In the genomic region with DNA sequence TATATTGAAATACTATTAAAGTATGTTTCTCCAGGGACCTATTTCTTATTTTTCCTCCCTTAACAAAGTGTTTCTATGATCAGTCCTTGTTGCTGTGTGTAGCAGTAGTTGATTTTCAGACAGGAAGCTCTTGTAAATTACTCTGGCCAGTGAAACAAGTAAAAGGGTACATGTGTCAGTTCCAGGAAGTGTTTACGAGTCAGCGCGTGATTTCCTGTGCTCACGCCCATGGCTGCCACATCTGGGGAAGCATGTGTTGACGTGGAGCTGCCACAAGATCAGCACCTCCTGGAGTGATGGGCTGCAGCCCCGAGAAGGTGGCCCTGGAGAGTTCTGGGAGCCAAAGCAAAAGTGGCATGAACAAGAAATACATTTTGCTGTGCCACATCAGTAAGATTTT, we compare ENCODE assay signal across 8 cellular contexts. TPM values are rescaled to one million over a fixed set of nuclear protein-coding genes. Genes with fewer than 3 reads are reported as not detected.
DNase-seq lines count a peak whose midpoint lies in the region; ATAC-seq, FAIRE-seq and TF ChIP-seq lines count a peak whose summit lies in the region.

No MANE protein-coding gene starts in this region.

- no peaks in the 10 kb centered on the region for H3K27me3 Mint-ChIP-seq in activated T-cell treated with anti-CD3 and anti-CD28 coated beads, Interleukin-2, amount 50 U/mL, for 72 hours (ENCODE audit: low read depth)

- H3K27ac ChIP-seq in keratinocyte (ENCODE audit: control insufficient read depth, insufficient read depth, low read length): no peak overlapping the region

- H3K4me3 ChIP-seq in keratinocyte (ENCODE audit: control insufficient read depth in 2 of 3, extremely low read depth in 1 of 3, insufficient read depth in 2 of 3, low read depth in 1 of 3, low read length in 3 of 3): no peak overlapping the region

- dilution Hi-C loops in keratinocyte (cut with MboI; ENCODE audit: extremely low pct_ligation_motif_present, low sequenced_read_pairs): no loop called here

- H4K20me1 ChIP-seq in keratinocyte (ENCODE audit: control insufficient read depth, extremely low read depth, insufficient read depth, low read length): no peaks in the 10 kb centered on the region

- no peaks in the 10 kb centered on the region for H3K4me1 ChIP-seq in keratinocyte (ENCODE audit: control insufficient read depth, extremely low read depth, insufficient read depth, low read length)

- H3K4me1 Mint-ChIP-seq in activated T-cell treated with anti-CD3 and anti-CD28 coated beads, Interleukin-2, amount 50 U/mL, for 72 hours (ENCODE audit: low read depth): peaks cover 36% of the 10 kb centered on the region

- H3K27ac Mint-ChIP-seq in activated T-cell treated with anti-CD3 and anti-CD28 coated beads, Interleukin-2, amount 50 U/mL, for 72 hours: peak overlapping the region; percentile 68

- no peaks in the 10 kb centered on the region for H3K27me3 ChIP-seq in keratinocyte (ENCODE audit: control insufficient read depth, extremely low read depth, insufficient read depth, low read length)

- H3K36me3 ChIP-seq in keratinocyte (ENCODE audit: control insufficient read depth in 2 of 2, extremely low read depth in 1 of 2, insufficient read depth in 2 of 2, low read length in 2 of 2): no peaks in the 10 kb centered on the region

- no peak overlapping the region for H3K4me2 ChIP-seq in keratinocyte (ENCODE audit: control insufficient read depth, extremely low read depth, insufficient read depth, low read depth, low read length)

- no peaks in the 10 kb centered on the region for H3K79me2 ChIP-seq in keratinocyte (ENCODE audit: control insufficient read depth, insufficient read depth, low read length)

- H3K9me3 Mint-ChIP-seq in activated T-cell treated with anti-CD3 and anti-CD28 coated beads, Interleukin-2, amount 50 U/mL, for 72 hours: peaks cover 0 to 3% of the 10 kb centered on the region in 2 donors

- peak; percentile 67 for DNase-seq in MV-4-11 (lab: John Stamatoyannopoulos, UW)
- peak; percentile 74 to 77 for DNase-seq in activated T-cell treated with anti-CD3 and anti-CD28 coated beads, Interleukin-2, amount 50 U/mL, for 72 hours
- no peak for DNase-seq in keratinocyte (ENCODE audit: low read depth, low spot score)
- peak; percentile 32 to 53 for DNase-seq in stimulated activated CD8-positive, alpha-beta memory T cell treated with anti-CD3 and anti-CD28 coated beads, Interleukin-2, amount 100 ng/mL, for 48 hours (ENCODE audit: low read depth in 2 of 2)
- DNase-seq in 8988T: no peak
- DNase-seq in GM12892 (ENCODE audit: insufficient read length): no peak

- H3K9ac ChIP-seq in keratinocyte (ENCODE audit: control insufficient read depth, extremely low read depth, insufficient read depth, low read length): no peak overlapping the region

- no peak for TF ChIP-seq POLR2A in GM12892 (IDR thresholded peaks at IDR 0.05; ENCODE audit: low read depth, low read length)

- TF ChIP-seq CTCF in keratinocyte (optimal IDR thresholded peaks at IDR 0.05 in 1 of 3, IDR thresholded peaks at IDR 0.05 in 1 of 3, conservative IDR thresholded peaks at IDR 0.05 in 1 of 3; ENCODE audit: extremely low read depth in 1 of 3, insufficient read depth in 2 of 3, low read length in 3 of 3): no peak

- peak overlapping the region; percentile 57 to 79 for H3K4me3 Mint-ChIP-seq in activated T-cell treated with anti-CD3 and anti-CD28 coated beads, Interleukin-2, amount 50 U/mL, for 72 hours

- FAIRE-seq in keratinocyte (lab: Jason Lieb, UNC) (no peak), GM12892 (lab: Jason Lieb, UNC) (no peak)

- H3K9me1 ChIP-seq in keratinocyte (ENCODE audit: control insufficient read depth, extremely low read depth, insufficient read depth, low read length): no peaks in the 10 kb centered on the region

- no peaks in the 10 kb centered on the region for H3K9me3 ChIP-seq in keratinocyte (ENCODE audit: control insufficient read depth, low read depth, low read length)

- ATAC-seq in GM18861 (IDR thresholded peaks at IDR 0.05; ENCODE audit: unreplicated experiment) (peak; percentile 81), HG03378 (IDR thresholded peaks at IDR 0.05; ENCODE audit: unreplicated experiment) (no peak)
- ATAC-seq in activated T-cell treated with anti-CD3 and anti-CD28 coated beads, Interleukin-2, amount 50 U/mL, for 72 hours (replicated peaks in 1 of 2): peak; percentile 97 to 98

- H3K36me3 Mint-ChIP-seq in activated T-cell treated with anti-CD3 and anti-CD28 coated beads, Interleukin-2, amount 50 U/mL, for 72 hours (ENCODE audit: insufficient read depth in 2 of 2): peaks cover 2 to 5% of the 10 kb centered on the region in 2 donors

- peak overlapping the region; percentile 59 for H2AFZ ChIP-seq in keratinocyte (ENCODE audit: control insufficient read depth, low read length)

RNA-seq across cellular contexts. Expression of gene GGTLC1, which starts 38.6 kb away (rescaled TPM):
- total RNA-seq in activated T-cell treated with anti-CD3 and anti-CD28 coated beads, Interleukin-2, amount 50 U/mL, for 72 hours: not detected
- polyA plus RNA-seq in keratinocyte: not detected in 3 replicates
- polyA plus RNA-seq in keratinocyte (2011; ENCODE audit: low read depth): not detected
- not detected in 2 replicates for polyA plus RNA-seq in keratinocyte (2011; cell fraction: cytosol; rRNA removed)
- polyA plus RNA-seq in keratinocyte (2011; cell fraction: nucleus; rRNA removed): not detected in 2 replicates
- polyA plus RNA-seq in keratinocyte (2012; ENCODE audit: low replicate concordance): not detected in 2 replicates
- not detected in 3 replicates for polyA minus RNA-seq in keratinocyte
- not detected for polyA minus RNA-seq in keratinocyte (2011; cell fraction: cytosol; rRNA and poly(A)+ RNA removed)
- polyA minus RNA-seq in keratinocyte (2011; cell fraction: nucleus; rRNA and poly(A)+ RNA removed): not detected in 2 replicates
- not detected for polyA plus RNA-seq in GM12892 (2012; ENCODE audit: missing spikeins)

Comparison
In these comparisons a context has a peak if more than half of its experiments do, and no peak if none do; other contexts are left out.
1. DNase-seq: peak in MV-4-11 (single experiment), activated T-cell treated with anti-CD3 and anti-CD28 coated beads, Interleukin-2, amount 50 U/mL, for 72 hours (2 of 2) and stimulated activated CD8-positive, alpha-beta memory T cell treated with anti-CD3 and anti-CD28 coated beads, Interleukin-2, amount 100 ng/mL, for 48 hours (2 of 2); none in keratinocyte (single experiment), 8988T (single experiment) and GM12892 (single experiment).